ENCODE assay signal across 8 cellular contexts in the genomic region with DNA sequence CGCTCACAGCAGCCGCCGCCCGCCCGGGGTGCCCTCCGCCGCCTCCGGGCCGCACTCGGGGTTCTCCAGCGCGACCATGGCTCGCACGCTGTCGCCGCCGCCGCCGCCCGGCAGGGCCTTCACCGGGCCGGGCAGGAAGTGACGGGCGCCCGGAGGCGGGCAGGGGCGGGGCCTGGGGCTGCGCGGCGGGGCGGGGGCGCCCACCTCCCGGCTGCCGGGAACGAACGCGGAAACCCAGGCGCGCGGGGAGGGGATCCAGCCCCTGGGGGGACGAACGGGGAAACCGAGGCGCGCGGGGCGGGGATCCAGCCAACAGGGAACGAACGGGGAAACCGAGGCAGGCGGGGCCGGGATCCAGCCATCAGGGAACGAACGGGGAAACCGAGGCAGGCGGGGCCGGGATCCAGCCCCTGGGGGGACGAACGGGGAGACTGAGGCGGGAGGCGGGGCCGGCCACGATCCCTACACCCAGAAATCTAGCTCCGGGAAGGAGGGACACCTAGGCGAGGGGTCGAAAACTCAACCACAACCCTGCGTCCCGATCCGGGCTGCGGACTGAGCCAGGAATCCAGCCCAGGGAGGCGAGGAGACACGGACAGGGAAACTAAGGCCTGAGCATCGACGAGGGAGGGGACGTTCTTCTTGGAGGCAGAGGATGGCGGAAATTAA. TPM values are rescaled to one million over a fixed set of nuclear protein-coding genes. Genes with fewer than 3 reads are reported as not detected.
A peak's percentile ranks its signal among the peaks of the same experiment; 100 is the strongest.
DNase-seq lines count a peak whose midpoint lies in the region; ATAC-seq and TF ChIP-seq lines count a peak whose summit lies in the region.

A gene (minus strand): TSS at position 140 of the 669 bp plus-strand sequence. CDS start 62 bp downstream, at position 78.

- DNase-seq in AG04449 (ENCODE audit: low read depth, low spot score) (no peak), M059J (ENCODE audit: low read depth) (peak; percentile 55), caudate nucleus (lab: John Stamatoyannopoulos, UW) (peak in 57 of 61 donors; percentile 7 to 83 (median 56)), islet precursor cell (peak; percentile 75)
- DNase-seq in stimulated activated CD4-positive, alpha-beta T cell treated with anti-CD3 and anti-CD28 coated beads, Interleukin-12 subunit alpha, Interleukin-12 subunit beta, amount 100 ng/mL, for 24 hours (ENCODE audit: low read depth in 2 of 2), result peak; percentile 73 to 79

- CTCF ChIA-PET in AG04449 (lab: Yijun Ruan, JAX), result interaction anchor here (0.9 to 1.2 kb wide), 3 partner anchors 57 to 144 kb away, joined by 3 to 4 read pairs (median 4); no protein-coding TSS in a partner anchor

- POLR2A ChIA-PET in AG04449 (lab: Yijun Ruan, JAX), result no interaction called here

- H3K27ac ChIP-seq in caudate nucleus (ENCODE audit: low read depth, low read length), result peak within 1 kb of the TSS; percentile 73

- H3K4me3 ChIP-seq in AG04449 (ENCODE audit: low read depth, low read length), result peak within 1 kb of the TSS; percentile 88

- ATAC-seq in GM19035 (IDR thresholded peaks at IDR 0.05; ENCODE audit: unreplicated experiment) (peak; percentile 57), GM18519 (IDR thresholded peaks at IDR 0.05; ENCODE audit: low FRiP score, unreplicated experiment) (no peak)
- peak; percentile 62 to 68 for ATAC-seq in activated CD4-positive, CD25-positive, alpha-beta regulatory T cell treated with anti-CD3 and anti-CD28 coated beads, Interleukin-2, amount 50 U/mL, for 24 hours

- no peak for TF ChIP-seq CTCF in AG04449 (IDR thresholded peaks at IDR 0.05; ENCODE audit: insufficient read depth, low read length, missing control alignments)

RNA-seq across cellular contexts. Expression of the gene that starts here (rescaled TPM):
- total RNA-seq in M059J (2014; rRNA removed; shearing (Covaris generic)), result 30.4 and 37.0 TPM in 2 replicates
